14 cellular contexts compared by ENCODE assay signal in the genomic region with DNA sequence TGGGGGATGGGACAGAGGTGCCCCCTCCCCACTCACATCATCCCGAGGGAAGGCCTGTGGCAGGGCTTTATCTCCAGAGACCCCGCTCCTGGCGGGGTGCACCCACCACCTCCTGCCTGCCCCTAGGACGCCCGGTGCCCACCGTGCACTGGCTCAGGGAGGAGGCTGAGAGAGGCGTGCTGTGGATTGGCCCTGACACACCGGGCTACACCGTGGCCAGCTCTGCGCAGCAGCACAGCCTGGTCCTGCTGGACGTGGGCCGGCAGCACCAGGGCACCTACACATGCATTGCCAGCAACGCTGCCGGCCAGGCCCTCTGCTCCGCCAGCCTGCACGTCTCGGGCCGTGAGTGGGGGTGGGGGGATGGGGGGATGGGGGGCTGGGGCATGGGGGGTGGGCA.
"Had no signal": no experiment of that assay in that cellular context is flagged by ENCODE, and none has a peak within 500 bp of the region (broad histone marks: within the 10 kb centered on the region; RNA-seq: fewer than 3 reads in every experiment).

No MANE protein-coding gene starts in this region.

- H3K36me3 ChIP-seq: thoracic aorta had no signal

- H3K4me3 ChIP-seq: thoracic aorta had no signal

- H3K27ac Mint-ChIP-seq: activated naive CD8-positive, alpha-beta T cell; activated T-cell treated with anti-CD3 and anti-CD28 coated beads, Interleukin-2, amount 50 U/mL, for 72 hours; stimulated activated memory B cell treated with anti-CD40 and anti-IgM and Interleukin-4, amounts not matched to agents 10 μg/mL and 1 μg/mL and 100 μg/mL, for 72 hours; T-cell had no signal

- ATAC-seq: activated T-cell treated with anti-CD3 and anti-CD28 coated beads, Interleukin-2, amount 50 U/mL, for 72 hours; sciatic nerve; SK-N-SH treated with all-trans-retinoic acid at 6 μM for 48 hours; stimulated activated memory B cell treated with anti-CD40 and anti-IgM and Interleukin-4, amounts not matched to agents 10 μg/mL and 1 μg/mL and 100 μg/mL, for 72 hours; T-cell had no signal

- H3K27me3 Mint-ChIP-seq: activated naive CD8-positive, alpha-beta T cell; stimulated activated memory B cell treated with anti-CD40 and anti-IgM and Interleukin-4, amounts not matched to agents 10 μg/mL and 1 μg/mL and 100 μg/mL, for 72 hours; T-cell had no signal

- H3K4me1 Mint-ChIP-seq: stimulated activated memory B cell treated with anti-CD40 and anti-IgM and Interleukin-4, amounts not matched to agents 10 μg/mL and 1 μg/mL and 100 μg/mL, for 72 hours; T-cell had no signal

- H3K27ac ChIP-seq: thoracic aorta had no signal

- DNase-seq: activated CD4-positive, alpha-beta T cell treated with anti-CD3 and anti-CD28 coated beads, Interleukin-2, amount 50 U/mL, for 1 hour; activated gamma-delta T cell; activated T-cell treated with anti-CD3 and anti-CD28 coated beads, Interleukin-2, amount 50 U/mL, for 72 hours; amygdala; caudate nucleus; midbrain; stimulated activated CD4-positive, alpha-beta T cell treated with anti-CD3 and anti-CD28 coated beads, Interleukin-4, amount 100 ng/mL, for 4 hours; T-helper 9 cell had no signal

- H3K9me3 Mint-ChIP-seq: activated T-cell treated with anti-CD3 and anti-CD28 coated beads, Interleukin-2, amount 50 U/mL, for 72 hours; stimulated activated memory B cell treated with anti-CD40 and anti-IgM and Interleukin-4, amounts not matched to agents 10 μg/mL and 1 μg/mL and 100 μg/mL, for 72 hours; T-cell had no signal

- H3K4me3 Mint-ChIP-seq: activated naive CD8-positive, alpha-beta T cell; activated T-cell treated with anti-CD3 and anti-CD28 coated beads, Interleukin-2, amount 50 U/mL, for 72 hours; stimulated activated memory B cell treated with anti-CD40 and anti-IgM and Interleukin-4, amounts not matched to agents 10 μg/mL and 1 μg/mL and 100 μg/mL, for 72 hours; T-cell had no signal

- H3K9me3 ChIP-seq: thoracic aorta had no signal
